Comparison of ENCODE assay signal across 8 cellular contexts in genomic region chr7:155206286-155207020, GRCh38.
DNase-seq lines count a peak whose midpoint lies in the region; ATAC-seq and TF ChIP-seq lines count a peak whose summit lies in the region.

No MANE protein-coding gene starts in this region.

- peaks cover 32% of the 10 kb centered on the region for H3K4me1 Mint-ChIP-seq in central memory CD8-positive, alpha-beta T cell
- peaks cover 61% of the 10 kb centered on the region for H3K4me1 Mint-ChIP-seq in stimulated activated effector memory CD8-positive, alpha-beta T cell treated with anti-CD3 and anti-CD28 coated beads, Interleukin-12 subunit alpha, Interleukin-12 subunit beta, amount 100 ng/mL, for 72 hours

- peak overlapping the region; percentile 96 for H3K27ac Mint-ChIP-seq in central memory CD8-positive, alpha-beta T cell (ENCODE audit: low read depth)
- H3K27ac Mint-ChIP-seq in stimulated activated effector memory CD8-positive, alpha-beta T cell treated with anti-CD3 and anti-CD28 coated beads, Interleukin-12 subunit alpha, Interleukin-12 subunit beta, amount 100 ng/mL, for 72 hours, result peak overlapping the region; percentile 99

- H3K27me3 Mint-ChIP-seq in central memory CD8-positive, alpha-beta T cell, result no peaks in the 10 kb centered on the region

- peak overlapping the region; percentile 81 for H3K4me3 Mint-ChIP-seq in central memory CD8-positive, alpha-beta T cell
- peak overlapping the region; percentile 80 for H3K4me3 Mint-ChIP-seq in stimulated activated effector memory CD8-positive, alpha-beta T cell treated with anti-CD3 and anti-CD28 coated beads, Interleukin-12 subunit alpha, Interleukin-12 subunit beta, amount 100 ng/mL, for 72 hours

- peaks cover 9% of the 10 kb centered on the region for H3K36me3 Mint-ChIP-seq in central memory CD8-positive, alpha-beta T cell (ENCODE audit: insufficient read depth)
- peaks cover 43% of the 10 kb centered on the region for H3K36me3 Mint-ChIP-seq in stimulated activated effector memory CD8-positive, alpha-beta T cell treated with anti-CD3 and anti-CD28 coated beads, Interleukin-12 subunit alpha, Interleukin-12 subunit beta, amount 100 ng/mL, for 72 hours

- TF ChIP-seq CTCF in AG09309 (IDR thresholded peaks at IDR 0.05; ENCODE audit: control insufficient read depth, insufficient read depth, low read depth, low read length, missing control alignments), result no peak

- ATAC-seq in GM19372 (IDR thresholded peaks at IDR 0.05; ENCODE audit: low read depth, unreplicated experiment), result peak; percentile 38
- peak; percentile 9 for ATAC-seq in central memory CD8-positive, alpha-beta T cell (replicated peaks; ENCODE audit: extremely low read depth, poor library complexity, severe bottlenecking)
- ATAC-seq in stimulated activated effector memory CD8-positive, alpha-beta T cell treated with anti-CD3 and anti-CD28 coated beads, Interleukin-12 subunit alpha, Interleukin-12 subunit beta, amount 100 ng/mL, for 72 hours, result peak; percentile 55

- peak overlapping the region; percentile 39 for H3K4me3 ChIP-seq in AG09309 (ENCODE audit: control insufficient read depth, low read depth, low read length)

- no peaks in the 10 kb centered on the region for H3K9me3 Mint-ChIP-seq in central memory CD8-positive, alpha-beta T cell
- H3K9me3 Mint-ChIP-seq in stimulated activated effector memory CD8-positive, alpha-beta T cell treated with anti-CD3 and anti-CD28 coated beads, Interleukin-12 subunit alpha, Interleukin-12 subunit beta, amount 100 ng/mL, for 72 hours, result peaks cover 7% of the 10 kb centered on the region

- peak; percentile 59 for DNase-seq in AG09309 (ENCODE audit: low read depth)
- peak; percentile 63 for DNase-seq in HK-2 (ENCODE audit: unreplicated experiment)
- DNase-seq in activated CD4-positive, CD25-positive, alpha-beta regulatory T cell treated with anti-CD3 and anti-CD28 coated beads, Interleukin-2, amount 50 U/mL, for 16 hours (ENCODE audit: low read depth, low spot score), result peak; percentile 53
- no peak for DNase-seq in central memory CD8-positive, alpha-beta T cell (ENCODE audit: low spot score in 2 of 2)
- DNase-seq in mucosa of gallbladder (ENCODE audit: low spot score), result peak; percentile 56
- peak; percentile 53 to 81 for DNase-seq in stimulated activated effector memory CD8-positive, alpha-beta T cell treated with anti-CD3 and anti-CD28 coated beads, Interleukin-12 subunit alpha, Interleukin-12 subunit beta, amount 100 ng/mL, for 72 hours (ENCODE audit: low spot score in 2 of 2)
- no peak for DNase-seq in epidermal melanocyte (ENCODE audit: insufficient read length, low spot score)

Comparison
In these comparisons a context has a peak if more than half of its experiments do, and no peak if none do; other contexts are left out.
1. DNase-seq: peak in AG09309 (single experiment), HK-2 (single experiment), activated CD4-positive, CD25-positive, alpha-beta regulatory T cell treated with anti-CD3 and anti-CD28 coated beads, Interleukin-2, amount 50 U/mL, for 16 hours (single experiment), mucosa of gallbladder (single experiment) and stimulated activated effector memory CD8-positive, alpha-beta T cell treated with anti-CD3 and anti-CD28 coated beads, Interleukin-12 subunit alpha, Interleukin-12 subunit beta, amount 100 ng/mL, for 72 hours (2 of 2); none in central memory CD8-positive, alpha-beta T cell (0 of 2) and epidermal melanocyte (single experiment).
2. Peak in every context shown above with its lines, with median percentiles within 50 percentile points of each other: ATAC-seq.